ENCODE assay signal across 1 cellular context in genomic region chr11:96145163-96145585, GRCh38.
TF ChIP-seq lines count a peak whose summit lies in the region.

No MANE protein-coding gene starts in this region.

TF ChIP-seq in HepG2, 621 proteins besides CTCF, POLR2A, EP300 and RAD21 (continued from another document and continues in another):
- TF ChIP-seq ZNF281 (CRISPR knock-in tag; IDR thresholded peaks at IDR 0.05; ENCODE audit: borderline replicate concordance) (no peak), SP140L (CRISPR knock-in tag; IDR thresholded peaks at IDR 0.05; ENCODE audit: borderline replicate concordance) (no peak), ZNF597 (CRISPR knock-in tag; IDR thresholded peaks at IDR 0.05) (no peak), PRPF4 (IDR thresholded peaks at IDR 0.05; ENCODE audit: low read depth, low read length, poor library complexity, severe bottlenecking) (no peak), MTERF4 (CRISPR knock-in tag; IDR thresholded peaks at IDR 0.05) (no peak), ADNP (CRISPR knock-in tag; IDR thresholded peaks at IDR 0.05) (no peak), ZNF3 (CRISPR knock-in tag; IDR thresholded peaks at IDR 0.05) (no peak), ZNF563 (CRISPR knock-in tag; IDR thresholded peaks at IDR 0.05) (no peak), ZBTB37 (CRISPR knock-in tag; IDR thresholded peaks at IDR 0.05) (peak; percentile 81; the same call in 1 of the 2 replicates), FOXA3 (CRISPR knock-in tag; IDR thresholded peaks at IDR 0.05) (peak; percentile 79), ZNF790 (CRISPR knock-in tag; IDR thresholded peaks at IDR 0.05; ENCODE audit: borderline replicate concordance) (no peak), KLF15 (CRISPR knock-in tag; IDR thresholded peaks at IDR 0.05; ENCODE audit: borderline replicate concordance) (no peak), HNF1A (IDR thresholded peaks at IDR 0.05; ENCODE audit: low read depth) (peak; percentile 46; the same call in 1 of the 2 replicates), HNF1A (CRISPR knock-in tag; IDR thresholded peaks at IDR 0.05; ENCODE audit: borderline replicate concordance) (no peak), TCF7L2 (IDR thresholded peaks at IDR 0.05; ENCODE audit: low read depth, low read length) (no peak), TRAFD1 (CRISPR knock-in tag; IDR thresholded peaks at IDR 0.05; ENCODE audit: borderline replicate concordance) (no peak), FOXJ3 (CRISPR knock-in tag; IDR thresholded peaks at IDR 0.05; ENCODE audit: borderline replicate concordance) (peak; percentile 29; the same call in 1 of the 2 replicates), ZNF33A (CRISPR knock-in tag; IDR thresholded peaks at IDR 0.05; ENCODE audit: borderline replicate concordance) (no peak), RAD51 (IDR thresholded peaks at IDR 0.05; ENCODE audit: borderline replicate concordance) (no peak), ZC3H4 (CRISPR knock-in tag; IDR thresholded peaks at IDR 0.05; ENCODE audit: borderline replicate concordance) (no peak), ZNF547 (CRISPR knock-in tag; IDR thresholded peaks at IDR 0.05) (no peak), NFYB (CRISPR knock-in tag; IDR thresholded peaks at IDR 0.05) (no peak), ZNF749 (CRISPR knock-in tag; IDR thresholded peaks at IDR 0.05; ENCODE audit: borderline replicate concordance) (no peak), KAT2B (IDR thresholded peaks at IDR 0.05; ENCODE audit: borderline replicate concordance, low read depth, low read length) (no peak), SRSF1 (optimal IDR thresholded peaks at IDR 0.05; ENCODE audit: low read depth, low read length) (no peak), JUNB (CRISPR knock-in tag; IDR thresholded peaks at IDR 0.05; ENCODE audit: borderline replicate concordance) (no peak), MIER2 (CRISPR knock-in tag; IDR thresholded peaks at IDR 0.05) (no peak), FUBP1 (CRISPR knock-in tag; IDR thresholded peaks at IDR 0.05; ENCODE audit: borderline replicate concordance) (no peak), U2AF1 (optimal IDR thresholded peaks at IDR 0.05; ENCODE audit: low read depth, low read length) (no peak), BORCS8-MEF2B (CRISPR knock-in tag; IDR thresholded peaks at IDR 0.05) (no peak), SMAD3 (CRISPR knock-in tag; IDR thresholded peaks at IDR 0.05) (no peak), MYNN (CRISPR knock-in tag; IDR thresholded peaks at IDR 0.05; ENCODE audit: low read depth) (no peak), DDIT3 (CRISPR knock-in tag; IDR thresholded peaks at IDR 0.05) (no peak)
- TF ChIP-seq, protein P1, sequence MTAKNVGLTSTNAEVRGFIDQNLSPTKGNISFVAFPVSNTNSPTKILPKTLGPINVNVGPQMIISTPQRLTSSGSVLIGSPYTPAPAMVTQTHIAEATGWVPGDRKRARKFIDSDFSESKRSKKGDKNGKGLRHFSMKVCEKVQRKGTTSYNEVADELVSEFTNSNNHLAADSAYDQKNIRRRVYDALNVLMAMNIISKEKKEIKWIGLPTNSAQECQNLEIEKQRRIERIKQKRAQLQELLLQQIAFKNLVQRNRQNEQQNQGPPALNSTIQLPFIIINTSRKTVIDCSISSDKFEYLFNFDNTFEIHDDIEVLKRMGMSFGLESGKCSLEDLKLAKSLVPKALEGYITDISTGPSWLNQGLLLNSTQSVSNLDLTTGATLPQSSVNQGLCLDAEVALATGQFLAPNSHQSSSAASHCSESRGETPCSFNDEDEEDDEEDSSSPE (CRISPR knock-in tag; IDR thresholded peaks at IDR 0.05): peak; percentile 48; the same call in 1 of the 2 replicates
- TF ChIP-seq, protein P2, sequence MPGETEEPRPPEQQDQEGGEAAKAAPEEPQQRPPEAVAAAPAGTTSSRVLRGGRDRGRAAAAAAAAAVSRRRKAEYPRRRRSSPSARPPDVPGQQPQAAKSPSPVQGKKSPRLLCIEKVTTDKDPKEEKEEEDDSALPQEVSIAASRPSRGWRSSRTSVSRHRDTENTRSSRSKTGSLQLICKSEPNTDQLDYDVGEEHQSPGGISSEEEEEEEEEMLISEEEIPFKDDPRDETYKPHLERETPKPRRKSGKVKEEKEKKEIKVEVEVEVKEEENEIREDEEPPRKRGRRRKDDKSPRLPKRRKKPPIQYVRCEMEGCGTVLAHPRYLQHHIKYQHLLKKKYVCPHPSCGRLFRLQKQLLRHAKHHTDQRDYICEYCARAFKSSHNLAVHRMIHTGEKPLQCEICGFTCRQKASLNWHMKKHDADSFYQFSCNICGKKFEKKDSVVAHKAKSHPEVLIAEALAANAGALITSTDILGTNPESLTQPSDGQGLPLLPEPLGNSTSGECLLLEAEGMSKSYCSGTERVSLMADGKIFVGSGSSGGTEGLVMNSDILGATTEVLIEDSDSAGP (CRISPR knock-in tag; IDR thresholded peaks at IDR 0.05; ENCODE audit: borderline replicate concordance): no peak
- TF ChIP-seq, protein P3, sequence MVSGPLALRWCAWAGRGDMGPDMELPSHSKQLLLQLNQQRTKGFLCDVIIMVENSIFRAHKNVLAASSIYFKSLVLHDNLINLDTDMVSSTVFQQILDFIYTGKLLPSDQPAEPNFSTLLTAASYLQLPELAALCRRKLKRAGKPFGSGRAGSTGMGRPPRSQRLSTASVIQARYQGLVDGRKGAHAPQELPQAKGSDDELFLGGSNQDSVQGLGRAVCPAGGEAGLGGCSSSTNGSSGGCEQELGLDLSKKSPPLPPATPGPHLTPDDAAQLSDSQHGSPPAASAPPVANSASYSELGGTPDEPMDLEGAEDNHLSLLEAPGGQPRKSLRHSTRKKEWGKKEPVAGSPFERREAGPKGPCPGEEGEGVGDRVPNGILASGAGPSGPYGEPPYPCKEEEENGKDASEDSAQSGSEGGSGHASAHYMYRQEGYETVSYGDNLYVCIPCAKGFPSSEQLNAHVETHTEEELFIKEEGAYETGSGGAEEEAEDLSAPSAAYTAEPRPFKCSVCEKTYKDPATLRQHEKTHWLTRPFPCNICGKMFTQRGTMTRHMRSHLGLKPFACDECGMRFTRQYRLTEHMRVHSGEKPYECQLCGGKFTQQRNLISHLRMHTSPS (CRISPR knock-in tag; IDR thresholded peaks at IDR 0.05; ENCODE audit: low read depth): no peak; the same call in 1 of the 2 replicates
- TF ChIP-seq, protein P4, sequence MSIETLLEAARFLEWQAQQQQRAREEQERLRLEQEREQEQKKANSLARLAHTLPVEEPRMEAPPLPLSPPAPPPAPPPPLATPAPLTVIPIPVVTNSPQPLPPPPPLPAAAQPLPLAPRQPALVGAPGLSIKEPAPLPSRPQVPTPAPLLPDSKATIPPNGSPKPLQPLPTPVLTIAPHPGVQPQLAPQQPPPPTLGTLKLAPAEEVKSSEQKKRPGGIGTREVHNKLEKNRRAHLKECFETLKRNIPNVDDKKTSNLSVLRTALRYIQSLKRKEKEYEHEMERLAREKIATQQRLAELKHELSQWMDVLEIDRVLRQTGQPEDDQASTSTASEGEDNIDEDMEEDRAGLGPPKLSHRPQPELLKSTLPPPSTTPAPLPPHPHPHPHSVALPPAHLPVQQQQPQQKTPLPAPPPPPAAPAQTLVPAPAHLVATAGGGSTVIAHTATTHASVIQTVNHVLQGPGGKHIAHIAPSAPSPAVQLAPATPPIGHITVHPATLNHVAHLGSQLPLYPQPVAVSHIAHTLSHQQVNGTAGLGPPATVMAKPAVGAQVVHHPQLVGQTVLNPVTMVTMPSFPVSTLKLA (IDR thresholded peaks at IDR 0.05): no peak
